ENCODE assay signal across 1 cellular context in genomic region chr11:118634435-118635236, GRCh38.
A peak's percentile ranks its signal among the peaks of the same experiment; 100 is the strongest.
TF ChIP-seq lines count a peak whose summit lies in the region.

No MANE protein-coding gene starts in this region.

TF ChIP-seq in K562, 482 proteins besides CTCF, POLR2A, EP300 and RAD21 (continued from another document):
- TF ChIP-seq ZFPM2 (CRISPR knock-in tag; IDR thresholded peaks at IDR 0.05) (no peak), TARDBP (IDR thresholded peaks at IDR 0.05) (no peak), MTA1 (IDR thresholded peaks at IDR 0.05; ENCODE audit: borderline replicate concordance) (peak; percentile 56), ZNF347 (CRISPR knock-in tag; IDR thresholded peaks at IDR 0.05; ENCODE audit: low read depth) (no peak), ZNF174 (CRISPR knock-in tag; IDR thresholded peaks at IDR 0.05) (no peak), KDM4B (IDR thresholded peaks at IDR 0.05; ENCODE audit: borderline replicate concordance in 2 of 2, low read depth in 1 of 2) (no peak), MEF2D (tag; conservative IDR thresholded peaks at IDR 0.05; ENCODE audit: low read depth) (no peak), MEIS2 (IDR thresholded peaks at IDR 0.05; ENCODE audit: partially characterized antibody) (no peak), GABPA (tag; conservative IDR thresholded peaks at IDR 0.05; ENCODE audit: low read depth) (no peak), TEAD4 (IDR thresholded peaks at IDR 0.05; ENCODE audit: low read length) (no peak), TEAD4 (CRISPR knock-in tag; IDR thresholded peaks at IDR 0.05; ENCODE audit: borderline replicate concordance) (no peak), NCOA2 (IDR thresholded peaks at IDR 0.05; ENCODE audit: partially characterized antibody in 2 of 2) (no peak), NR3C1 (CRISPR knock-in tag; IDR thresholded peaks at IDR 0.05) (no peak), XRCC3 (IDR thresholded peaks at IDR 0.05) (no peak), UBTF (IDR thresholded peaks at IDR 0.05; ENCODE audit: borderline replicate concordance in 1 of 2, low read depth in 2 of 2, low read length in 2 of 2) (peak in 1 of 2 experiments; percentile 67; a peak in 1 of 4 replicates), TFAP4 (CRISPR knock-in tag; IDR thresholded peaks at IDR 0.05; ENCODE audit: borderline replicate concordance) (peak; percentile 84), ZNF512 (tag; IDR thresholded peaks at IDR 0.05) (peak; percentile 63), RB1 (IDR thresholded peaks at IDR 0.05; ENCODE audit: low read depth) (peak; percentile 89), ZBTB7A (IDR thresholded peaks at IDR 0.05; ENCODE audit: borderline replicate concordance, control insufficient read depth, low read depth, low read length) (peak; percentile 72; the same call in 1 of the 2 replicates), ZMIZ1 (IDR thresholded peaks at IDR 0.05; ENCODE audit: low read depth in 2 of 2, low read length in 2 of 2) (0 out of 4 replicates have a peak, but pooled peaks of 1 of the 2 experiments have one; percentile 22), NFYB (IDR thresholded peaks at IDR 0.05; ENCODE audit: extremely low read depth, insufficient read length) (no peak), HDGF (IDR thresholded peaks at IDR 0.05) (0 out of 2 replicates have a peak, but pooled peaks have one; percentile 54), THRA (IDR thresholded peaks at IDR 0.05) (no peak), MYC (IDR thresholded peaks at IDR 0.05; ENCODE audit: low read depth, low read length) (peak; percentile 31; the same call in 1 of the 2 replicates), MYC (CRISPR knock-in tag; IDR thresholded peaks at IDR 0.05; ENCODE audit: borderline replicate concordance, low read depth) (no peak), TOE1 (IDR thresholded peaks at IDR 0.05; ENCODE audit: borderline replicate concordance) (peak; percentile 48; the same call in 1 of the 2 replicates), TOE1 (CRISPR knock-in tag; IDR thresholded peaks at IDR 0.05; ENCODE audit: borderline replicate concordance, low read depth) (no peak), SOX6 (IDR thresholded peaks at IDR 0.05) (no peak), ZNF77 (CRISPR knock-in tag; IDR thresholded peaks at IDR 0.05) (no peak), RFX5 (IDR thresholded peaks at IDR 0.05; ENCODE audit: low read depth, low read length) (no peak), CREM (IDR thresholded peaks at IDR 0.05; ENCODE audit: low read depth) (peak; percentile 41; the same call in 1 of the 2 replicates), CHD7 (IDR thresholded peaks at IDR 0.05; ENCODE audit: low read depth, low read length) (no peak), PRMT5 (CRISPR knock-in tag; IDR thresholded peaks at IDR 0.05) (no peak)
